In genomic region chr22:21550662-21551014, GRCh38 we compare ENCODE assay signal across 10 cellular contexts. TPM values are rescaled to one million over a fixed set of nuclear protein-coding genes. Genes with fewer than 3 reads are reported as not detected.
A peak's percentile ranks its signal among the peaks of the same experiment; 100 is the strongest.
DNase-seq lines count a peak whose midpoint lies in the region; ATAC-seq and TF ChIP-seq lines count a peak whose summit lies in the region.
"Not testable (repeated sequence)": the region's sequence is repeated elsewhere in the genome, so short reads cannot be mapped to it uniquely, and the experiment has no call there.
"Had no signal": no experiment of that assay in that cellular context is flagged by ENCODE, and none has a peak within 500 bp of the region (broad histone marks: within the 10 kb centered on the region; RNA-seq: fewer than 3 reads in every experiment).

No MANE protein-coding gene starts in this region.

- not testable (repeated sequence) for H3K36me3 ChIP-seq in lower lobe of right lung

- H3K9me3 Mint-ChIP-seq in activated CD8-positive, alpha-beta T cell treated with anti-CD3 and anti-CD28 coated beads for 36 hours; stimulated activated naive CD8-positive, alpha-beta T cell treated with anti-CD3 and anti-CD28 coated beads, Interleukin-15, amount 100 ng/mL, for 72 hours: not testable (repeated sequence)

- H3K27ac Mint-ChIP-seq in activated CD8-positive, alpha-beta T cell treated with anti-CD3 and anti-CD28 coated beads for 36 hours; stimulated activated naive CD8-positive, alpha-beta T cell treated with anti-CD3 and anti-CD28 coated beads, Interleukin-15, amount 100 ng/mL, for 72 hours: not testable (repeated sequence)

- not testable (repeated sequence) for H3K27me3 ChIP-seq in foreskin keratinocyte; lower lobe of right lung (ENCODE audit: low read depth)

- POLR2A ChIA-PET in activated CD8-positive, alpha-beta T cell treated with anti-CD3 and anti-CD28 coated beads for 36 hours (lab: Charles Lee): not testable (repeated sequence)

- CTCF ChIA-PET in activated CD8-positive, alpha-beta T cell treated with anti-CD3 and anti-CD28 coated beads for 36 hours (lab: Charles Lee): not testable (repeated sequence)

- H3K4me1 ChIP-seq in foreskin keratinocyte, lower lobe of right lung: not testable (repeated sequence)

- TF ChIP-seq CTCF in activated CD8-positive, alpha-beta T cell treated with anti-CD3 and anti-CD28 coated beads for 36 hours (IDR thresholded peaks at IDR 0.05); foreskin keratinocyte (conservative IDR thresholded peaks at IDR 0.05); lower lobe of right lung (IDR thresholded peaks at IDR 0.05): not testable (repeated sequence)

- not testable (repeated sequence) for H3K4me1 Mint-ChIP-seq in activated CD8-positive, alpha-beta T cell treated with anti-CD3 and anti-CD28 coated beads for 36 hours (ENCODE audit: low read depth); stimulated activated naive CD8-positive, alpha-beta T cell treated with anti-CD3 and anti-CD28 coated beads, Interleukin-15, amount 100 ng/mL, for 72 hours

- H3K27ac ChIP-seq in foreskin keratinocyte, lower lobe of right lung: not testable (repeated sequence)

- intact Hi-C loops in activated CD8-positive, alpha-beta T cell treated with anti-CD3 and anti-CD28 coated beads for 36 hours (cut with micrococcal nuclease); lower lobe of right lung (cut with DNase I): not testable (repeated sequence)

- ATAC-seq in GM18867 (IDR thresholded peaks at IDR 0.05; ENCODE audit: unreplicated experiment) (peak; percentile 35), GM21381 (IDR thresholded peaks at IDR 0.05; ENCODE audit: unreplicated experiment) (peak; percentile 35), HG02678 (IDR thresholded peaks at IDR 0.05; ENCODE audit: unreplicated experiment) (peak; percentile 30), HG03460 (IDR thresholded peaks at IDR 0.05; ENCODE audit: unreplicated experiment) (peak; percentile 27), foreskin keratinocyte (peak; percentile 42), lower lobe of right lung (peak; percentile 82 to 89)
- peak; percentile 24 for ATAC-seq in activated CD8-positive, alpha-beta T cell treated with anti-CD3 and anti-CD28 coated beads for 36 hours
- peak; percentile 30 for ATAC-seq in stimulated activated naive CD8-positive, alpha-beta T cell treated with anti-CD3 and anti-CD28 coated beads, Interleukin-15, amount 100 ng/mL, for 72 hours

- not testable (repeated sequence) for H3K36me3 Mint-ChIP-seq in activated CD8-positive, alpha-beta T cell treated with anti-CD3 and anti-CD28 coated beads for 36 hours (ENCODE audit: low read depth)

- not testable (repeated sequence) for DNase-seq in activated CD8-positive, alpha-beta T cell treated with anti-CD3 and anti-CD28 coated beads for 36 hours; foreskin keratinocyte; lower lobe of right lung; stimulated activated naive CD8-positive, alpha-beta T cell treated with anti-CD3 and anti-CD28 coated beads, Interleukin-15, amount 100 ng/mL, for 72 hours

- H3K4me3 ChIP-seq in lower lobe of right lung: not testable (repeated sequence)

- not testable (repeated sequence) for H3K4me3 Mint-ChIP-seq in activated CD8-positive, alpha-beta T cell treated with anti-CD3 and anti-CD28 coated beads for 36 hours; stimulated activated naive CD8-positive, alpha-beta T cell treated with anti-CD3 and anti-CD28 coated beads, Interleukin-15, amount 100 ng/mL, for 72 hours

- not testable (repeated sequence) for H3K9me3 ChIP-seq in lower lobe of right lung

- H3K27me3 Mint-ChIP-seq in activated CD8-positive, alpha-beta T cell treated with anti-CD3 and anti-CD28 coated beads for 36 hours; stimulated activated naive CD8-positive, alpha-beta T cell treated with anti-CD3 and anti-CD28 coated beads, Interleukin-15, amount 100 ng/mL, for 72 hours: not testable (repeated sequence)

RNA-seq across cellular contexts. Expression of gene RIMBP3C, which starts 0.6 kb away (rescaled TPM):
- under 1 TPM in 1 of 2 experiments, not detected in 1; 0.20 TPM for total RNA-seq in activated CD8-positive, alpha-beta T cell treated with anti-CD3 and anti-CD28 coated beads for 36 hours
- total RNA-seq in foreskin keratinocyte (0.07 TPM in 1 of 2 replicates, not detected in the other), lower lobe of right lung (0.47 TPM)
- polyA plus RNA-seq in foreskin keratinocyte: 0.01 and 0.02 TPM in 2 replicates
- total RNA-seq: pulmonary artery endothelial cell had no signal
- polyA plus RNA-seq: hepatocyte had no signal

RNA-seq across cellular contexts. Expression of gene UBE2L3, which starts 16.9 kb away (rescaled TPM):
- total RNA-seq in activated CD8-positive, alpha-beta T cell treated with anti-CD3 and anti-CD28 coated beads for 36 hours: 10 to 100 TPM; 50.3 to 54.9 TPM
- 92.2 and 92.4 TPM in 2 replicates for total RNA-seq in foreskin keratinocyte
- 96.9 and 101 TPM in 2 replicates for polyA plus RNA-seq in foreskin keratinocyte
- 47.9 TPM for total RNA-seq in lower lobe of right lung

Comparison
In these comparisons a context has a peak if more than half of its experiments do, and no peak if none do; other contexts are left out.
1. ATAC-seq: peak in every context shown above with its lines; median percentile 86 in lower lobe of right lung; 42 in foreskin keratinocyte; 35 in GM18867; 35 in GM21381; 30 in HG02678; 30 in stimulated activated naive CD8-positive, alpha-beta T cell treated with anti-CD3 and anti-CD28 coated beads, Interleukin-15, amount 100 ng/mL, for 72 hours; 27 in HG03460; 24 in activated CD8-positive, alpha-beta T cell treated with anti-CD3 and anti-CD28 coated beads for 36 hours.